ENCODE assay signal across 17 cellular contexts in genomic region chr6:133101790-133102189, GRCh38.
"Had no signal": no experiment of that assay in that cellular context is flagged by ENCODE, and none has a peak within 500 bp of the region (broad histone marks: within the 10 kb centered on the region; RNA-seq: fewer than 3 reads in every experiment).

No MANE protein-coding gene starts in this region.

- H3K9ac ChIP-seq: neural progenitor cell had no signal

- H3K4me3 Mint-ChIP-seq: activated CD4-positive, alpha-beta memory T cell treated with anti-CD3 and anti-CD28 coated beads, Interleukin-2, amount 10 ng/mL, durations not matched to agents 7 days and 5 days; activated naive CD4-positive, alpha-beta T cell treated with anti-CD3 and anti-CD28 coated beads, Interleukin-2, amount 10 ng/mL, durations not matched to agents 7 days and 5 days; activated naive CD8-positive, alpha-beta T cell treated with anti-CD3 and anti-CD28 coated beads, Interleukin-2, amount 50 U/mL, for 24 hours; naive thymus-derived CD8-positive, alpha-beta T cell; neural progenitor cell had no signal

- H3K27me3 Mint-ChIP-seq: activated CD4-positive, alpha-beta memory T cell treated with anti-CD3 and anti-CD28 coated beads, Interleukin-2, amount 10 ng/mL, durations not matched to agents 7 days and 5 days; activated naive CD4-positive, alpha-beta T cell treated with anti-CD3 and anti-CD28 coated beads, Interleukin-2, amount 10 ng/mL, durations not matched to agents 7 days and 5 days had no signal

- H3K36me3 ChIP-seq: lower lobe of right lung, neural progenitor cell, sigmoid colon, upper lobe of left lung had no signal

- H3K27ac ChIP-seq: epithelial cell of prostate, lower lobe of right lung, neural progenitor cell, sigmoid colon, upper lobe of left lung had no signal

- H3K27me3 ChIP-seq: neural progenitor cell, sigmoid colon, upper lobe of left lung had no signal

- FAIRE-seq: bronchial epithelial cell had no signal

- H3K9me3 Mint-ChIP-seq: activated CD4-positive, alpha-beta memory T cell treated with anti-CD3 and anti-CD28 coated beads, Interleukin-2, amount 10 ng/mL, durations not matched to agents 7 days and 5 days; activated naive CD4-positive, alpha-beta T cell treated with anti-CD3 and anti-CD28 coated beads, Interleukin-2, amount 10 ng/mL, durations not matched to agents 7 days and 5 days; activated naive CD8-positive, alpha-beta T cell treated with anti-CD3 and anti-CD28 coated beads, Interleukin-2, amount 50 U/mL, for 24 hours; neural progenitor cell had no signal

- ATAC-seq: activated naive CD8-positive, alpha-beta T cell treated with anti-CD3 and anti-CD28 coated beads, Interleukin-2, amount 50 U/mL, for 24 hours; left lobe of liver; lower lobe of right lung; naive thymus-derived CD8-positive, alpha-beta T cell had no signal

- H3K4me1 ChIP-seq: lower lobe of right lung, sigmoid colon, upper lobe of left lung had no signal

- H3K4me2 ChIP-seq: neural progenitor cell had no signal

- H3K4me3 ChIP-seq: lower lobe of right lung, neural progenitor cell, sigmoid colon, upper lobe of left lung had no signal

- DNase-seq: activated CD4-positive, alpha-beta memory T cell treated with anti-CD3 and anti-CD28 coated beads, Interleukin-2, amount 10 ng/mL, durations not matched to agents 7 days and 5 days; activated CD4-positive, alpha-beta T cell treated with anti-CD3 and anti-CD28 coated beads for 48 hours; activated effector memory CD4-positive, alpha-beta T cell treated with anti-CD3 and anti-CD28 coated beads, Interleukin-2, amount 50 U/mL, for 16 hours; activated naive CD4-positive, alpha-beta T cell treated with anti-CD3 and anti-CD28 coated beads, Interleukin-2, amount 10 ng/mL, durations not matched to agents 7 days and 5 days; activated naive CD8-positive, alpha-beta T cell treated with anti-CD3 and anti-CD28 coated beads, Interleukin-2, amount 50 U/mL, for 24 hours; cortex of kidney; lower lobe of right lung; naive thymus-derived CD8-positive, alpha-beta T cell; sigmoid colon; stimulated activated CD4-positive, alpha-beta T cell treated with anti-CD3 and anti-CD28 coated beads, Interleukin-2, amount 100 ng/mL, for 48 hours; stimulated activated CD8-positive, alpha-beta memory T cell treated with anti-CD3 and anti-CD28 coated beads, Interleukin-4, amount 100 ng/mL, for 48 hours; stimulated activated naive CD4-positive, alpha-beta T cell treated with Interleukin-2 at 50 U/mL for 16 hours; upper lobe of left lung had no signal

- H2AFZ ChIP-seq: neural progenitor cell had no signal

- H3K4me1 Mint-ChIP-seq: activated CD4-positive, alpha-beta memory T cell treated with anti-CD3 and anti-CD28 coated beads, Interleukin-2, amount 10 ng/mL, durations not matched to agents 7 days and 5 days; activated naive CD4-positive, alpha-beta T cell treated with anti-CD3 and anti-CD28 coated beads, Interleukin-2, amount 10 ng/mL, durations not matched to agents 7 days and 5 days; activated naive CD8-positive, alpha-beta T cell treated with anti-CD3 and anti-CD28 coated beads, Interleukin-2, amount 50 U/mL, for 24 hours; naive thymus-derived CD8-positive, alpha-beta T cell had no signal

- H3K36me3 Mint-ChIP-seq: activated naive CD4-positive, alpha-beta T cell treated with anti-CD3 and anti-CD28 coated beads, Interleukin-2, amount 10 ng/mL, durations not matched to agents 7 days and 5 days; naive thymus-derived CD8-positive, alpha-beta T cell; neural progenitor cell had no signal

- H3K27ac Mint-ChIP-seq: activated CD4-positive, alpha-beta memory T cell treated with anti-CD3 and anti-CD28 coated beads, Interleukin-2, amount 10 ng/mL, durations not matched to agents 7 days and 5 days; activated naive CD4-positive, alpha-beta T cell treated with anti-CD3 and anti-CD28 coated beads, Interleukin-2, amount 10 ng/mL, durations not matched to agents 7 days and 5 days; activated naive CD8-positive, alpha-beta T cell treated with anti-CD3 and anti-CD28 coated beads, Interleukin-2, amount 50 U/mL, for 24 hours; naive thymus-derived CD8-positive, alpha-beta T cell had no signal

- H3K9me3 ChIP-seq: lower lobe of right lung, sigmoid colon, upper lobe of left lung had no signal
